In genomic region chr14:89844508-89844907, GRCh38 we compare ENCODE assay signal across 23 cellular contexts.
DNase-seq lines count a peak whose midpoint lies in the region; ATAC-seq, FAIRE-seq and TF ChIP-seq lines count a peak whose summit lies in the region.
"Had no signal": no experiment of that assay in that cellular context is flagged by ENCODE, and none has a peak within 500 bp of the region (broad histone marks: within the 10 kb centered on the region; RNA-seq: fewer than 3 reads in every experiment).

No MANE protein-coding gene starts in this region.

- H4K8ac ChIP-seq in mesendoderm (ENCODE audit: low read depth, low read length): no peak overlapping the region

- H3K27me3 ChIP-seq in breast epithelium: no peaks in the 10 kb centered on the region
- H3K27me3 ChIP-seq in bronchial epithelial cell (ENCODE audit: control insufficient read depth, insufficient read depth, low read length): no peaks in the 10 kb centered on the region
- H3K27me3 ChIP-seq in mesendoderm (ENCODE audit: insufficient read depth, low read length, poor library complexity): no peaks in the 10 kb centered on the region
- H3K27me3 ChIP-seq: BE2C, MG63, Peyer's patch had no signal

- H2BK15ac ChIP-seq in mesendoderm (replicated peaks; ENCODE audit: low read depth): no peak overlapping the region

- POLR2A ChIA-PET in MCF 10A (lab: Yijun Ruan, JAX): no interaction called here

- no peaks in the 10 kb centered on the region for H3K9me3 ChIP-seq in breast epithelium
- H3K9me3 ChIP-seq: BE2C, HAP-1, MG63, Peyer's patch had no signal

- H3K27ac ChIP-seq in breast epithelium (no peak overlapping the region), mesendoderm (ENCODE audit: low read depth, low read length) (no peak overlapping the region)
- H3K27ac ChIP-seq: 22Rv1, Peyer's patch had no signal

- no peak overlapping the region for H4K5ac ChIP-seq in mesendoderm (ENCODE audit: low read length)

- DNase-seq in MCF 10A (ENCODE audit: unreplicated experiment) (peak; percentile 6), breast epithelium (ENCODE audit: low spot score in 2 of 2) (no peak), bronchial epithelial cell (ENCODE audit: low read depth) (peak; percentile 32), mesendoderm (peak; percentile 80), NCI-H1417 treated with DMSO at 0.1 percent for 48 hours (lab: John Stamatoyannopoulos, UW) (no peak), AML-193 (lab: John Stamatoyannopoulos, UW) (no peak)
- DNase-seq in activated naive CD8-positive, alpha-beta T cell treated with anti-CD3 and anti-CD28 coated beads for 36 hours: no peak
- DNase-seq: BE2C; CD4-positive, alpha-beta T cell; DMS153; Karpas-422; MG63; NCI-H1092; NCI-H146; NCI-H2081 treated with DMSO at 0.1 percent for 48 hours; Peyer's patch had no signal

- no peak overlapping the region for H3K18ac ChIP-seq in mesendoderm (ENCODE audit: low read length)

- no peak for TF ChIP-seq CTCF in MCF 10A (IDR thresholded peaks at IDR 0.05; ENCODE audit: unreplicated experiment)
- TF ChIP-seq CTCF in breast epithelium (IDR thresholded peaks at IDR 0.05): no peak
- TF ChIP-seq CTCF in bronchial epithelial cell (IDR thresholded peaks at IDR 0.05; ENCODE audit: insufficient read depth, low read length, severe bottlenecking): no peak

- H3K4me2 ChIP-seq in mesendoderm (ENCODE audit: low read length): no peak overlapping the region

- H2AK5ac ChIP-seq in mesendoderm (ENCODE audit: low read length): no peak overlapping the region

- H3K56ac ChIP-seq in mesendoderm (ENCODE audit: low read length): peak overlapping the region; percentile 11

- no peak overlapping the region for H2BK5ac ChIP-seq in mesendoderm (ENCODE audit: low read length)

- no peak for FAIRE-seq in bronchial epithelial cell (lab: Jason Lieb, UNC)
- FAIRE-seq: GM12892, GM18507, HTR-8/SVneo had no signal

- H3K4me1 Mint-ChIP-seq in MCF 10A (ENCODE audit: insufficient read depth, unreplicated experiment): no peaks in the 10 kb centered on the region
- H3K4me1 Mint-ChIP-seq in activated naive CD8-positive, alpha-beta T cell treated with anti-CD3 and anti-CD28 coated beads for 36 hours: no peaks in the 10 kb centered on the region

- H3K36me3 ChIP-seq in breast epithelium: no peaks in the 10 kb centered on the region
- H3K36me3 ChIP-seq in bronchial epithelial cell (ENCODE audit: control insufficient read depth, insufficient read depth, low read length): no peaks in the 10 kb centered on the region
- H3K36me3 ChIP-seq in mesendoderm (ENCODE audit: control insufficient read depth, insufficient read depth, low read length): no peaks in the 10 kb centered on the region
- H3K36me3 ChIP-seq: BE2C, HAP-1, MG63, Peyer's patch had no signal

- no peak overlapping the region for H3K4me3 ChIP-seq in breast epithelium
- no peak overlapping the region for H3K4me3 ChIP-seq in bronchial epithelial cell (ENCODE audit: low read depth, low read length)
- H3K4me3 ChIP-seq in mesendoderm (ENCODE audit: low read length): no peak overlapping the region
- H3K4me3 ChIP-seq: HAP-1, MG63, Peyer's patch had no signal

- intact Hi-C loops in MCF 10A (cut with micrococcal nuclease) (no loop called here), breast epithelium (cut with DNase I; ENCODE audit: low total_unique reads) (no loop called here)

- H3K36me3 Mint-ChIP-seq in MCF 10A (ENCODE audit: insufficient read depth, unreplicated experiment): no peaks in the 10 kb centered on the region
- H3K36me3 Mint-ChIP-seq in activated naive CD8-positive, alpha-beta T cell treated with anti-CD3 and anti-CD28 coated beads for 36 hours: no peaks in the 10 kb centered on the region

- no peak overlapping the region for H3K23ac ChIP-seq in mesendoderm (ENCODE audit: low read length)

- H2BK120ac ChIP-seq in mesendoderm (ENCODE audit: low read depth, low read length): no peak overlapping the region

- no peak overlapping the region for H3K4ac ChIP-seq in mesendoderm (ENCODE audit: low read depth, low read length)

- no peaks in the 10 kb centered on the region for H3K9me3 Mint-ChIP-seq in MCF 10A (ENCODE audit: unreplicated experiment)
- no peaks in the 10 kb centered on the region for H3K9me3 Mint-ChIP-seq in activated naive CD8-positive, alpha-beta T cell treated with anti-CD3 and anti-CD28 coated beads for 36 hours
- H3K9me3 Mint-ChIP-seq: CD4-positive, alpha-beta T cell had no signal

- H3K9ac ChIP-seq in mesendoderm (ENCODE audit: low read length): no peak overlapping the region

- no peaks in the 10 kb centered on the region for H3K79me2 ChIP-seq in mesendoderm (ENCODE audit: control insufficient read depth, insufficient read depth, low read length)

- ATAC-seq in HG02840 (IDR thresholded peaks at IDR 0.05; ENCODE audit: low FRiP score, unreplicated experiment): no peak

- no peaks in the 10 kb centered on the region for H3K27me3 Mint-ChIP-seq in MCF 10A (ENCODE audit: insufficient read depth, unreplicated experiment)
- H3K27me3 Mint-ChIP-seq in activated naive CD8-positive, alpha-beta T cell treated with anti-CD3 and anti-CD28 coated beads for 36 hours: no peaks in the 10 kb centered on the region
- H3K27me3 Mint-ChIP-seq: CD4-positive, alpha-beta T cell; IgD-negative memory B cell had no signal

- TF ChIP-seq POLR2A in breast epithelium (IDR thresholded peaks at IDR 0.05): no peak

- no TSS peak for BruUV-seq in MCF 10A (replicated peaks; lab: Mats Ljungman, UMichigan)

- CTCF ChIA-PET in MCF 10A (lab: Yijun Ruan, JAX): interaction anchor here (0.6 kb wide), 2 partner anchors 72 to 243 kb away, joined by 3 read pairs; no protein-coding TSS in a partner anchor

- no peak overlapping the region for H3K4me3 Mint-ChIP-seq in MCF 10A (ENCODE audit: unreplicated experiment)
- no peak overlapping the region for H3K4me3 Mint-ChIP-seq in activated naive CD8-positive, alpha-beta T cell treated with anti-CD3 and anti-CD28 coated beads for 36 hours
- H3K4me3 Mint-ChIP-seq: CD4-positive, alpha-beta T cell; IgD-negative memory B cell had no signal

- no peaks in the 10 kb centered on the region for H3K79me1 ChIP-seq in mesendoderm (ENCODE audit: low read length)

- no peak overlapping the region for H3K27ac Mint-ChIP-seq in MCF 10A (ENCODE audit: low read depth, unreplicated experiment)
- H3K27ac Mint-ChIP-seq in activated naive CD8-positive, alpha-beta T cell treated with anti-CD3 and anti-CD28 coated beads for 36 hours: no peak overlapping the region
- H3K27ac Mint-ChIP-seq: CD4-positive, alpha-beta T cell; IgD-negative memory B cell had no signal

- H3K4me1 ChIP-seq in breast epithelium: no peaks in the 10 kb centered on the region
- peaks cover 2% of the 10 kb centered on the region for H3K4me1 ChIP-seq in mesendoderm (ENCODE audit: control insufficient read depth, low read depth, low read length)
- H3K4me1 ChIP-seq: BE2C, Peyer's patch had no signal

- no CpG with 5 or more reads among the region's 1 CpG for WGBS in mesendoderm (ENCODE audit: extremely low coverage, insufficient coverage, low lambda C conversion rate)

Comparison
In these comparisons a context has a peak if more than half of its experiments do, and no peak if none do; other contexts are left out.
1. DNase-seq: peak in MCF 10A (single experiment), bronchial epithelial cell (single experiment) and mesendoderm (single experiment); none in breast epithelium (0 of 2), NCI-H1417 treated with DMSO at 0.1 percent for 48 hours (single experiment), AML-193 (0 of 2) and activated naive CD8-positive, alpha-beta T cell treated with anti-CD3 and anti-CD28 coated beads for 36 hours (single experiment).